6 cellular contexts compared by ENCODE assay signal in genomic region chr15:35909414-35909813, GRCh38.
"Had no signal": no experiment of that assay in that cellular context is flagged by ENCODE, and none has a peak within 500 bp of the region (broad histone marks: within the 10 kb centered on the region; RNA-seq: fewer than 3 reads in every experiment).

No MANE protein-coding gene starts in this region.

- H3K36me3 Mint-ChIP-seq: IgD-negative memory B cell had no signal

- H3K4me2 ChIP-seq: GM23338 had no signal

- H3K4me3 ChIP-seq: GM23338 had no signal

- H3K9me3 Mint-ChIP-seq: GM23338, H9 had no signal

- H3K4me3 Mint-ChIP-seq: GM23338, H9, IgD-negative memory B cell had no signal

- H3K4me1 Mint-ChIP-seq: GM23338, H9, IgD-negative memory B cell had no signal

- DNase-seq: H9, HCEC 1CT had no signal

- H3K27me3 Mint-ChIP-seq: IgD-negative memory B cell had no signal

- H3K27ac Mint-ChIP-seq: GM23338, H9, IgD-negative memory B cell had no signal

- ATAC-seq: GM23338, HepG2 had no signal

- H3K27ac ChIP-seq: HL-60 had no signal

- H2AFZ ChIP-seq: GM23338 had no signal
